In the genomic region with DNA sequence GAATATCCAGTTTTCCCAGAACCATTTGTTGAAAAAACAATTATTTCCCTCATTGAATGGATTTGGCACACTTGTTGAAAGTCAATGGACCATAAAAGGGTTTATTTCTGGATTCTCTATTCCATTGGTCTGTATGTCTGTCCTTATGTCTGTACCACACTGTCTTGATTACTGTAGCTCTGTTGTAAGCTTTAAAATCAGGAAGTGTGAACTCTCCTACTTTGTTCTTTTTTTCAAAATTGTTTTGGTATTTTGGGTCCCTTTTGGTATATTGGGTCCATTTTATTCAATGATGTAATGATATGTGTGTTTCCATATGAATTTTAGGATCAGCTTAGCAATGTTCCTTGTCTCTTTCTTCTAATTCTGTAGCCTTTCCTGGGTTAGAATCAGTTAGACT, we compare ENCODE assay signal across 16 cellular contexts.
A peak's percentile ranks its signal among the peaks of the same experiment; 100 is the strongest.
DNase-seq lines count a peak whose midpoint lies in the region; ATAC-seq, FAIRE-seq and TF ChIP-seq lines count a peak whose summit lies in the region.
"Had no signal": no experiment of that assay in that cellular context is flagged by ENCODE, and none has a peak within 500 bp of the region (broad histone marks: within the 10 kb centered on the region; RNA-seq: fewer than 3 reads in every experiment).

No MANE protein-coding gene starts in this region.

- FAIRE-seq in HepG2 (lab: Jason Lieb, UNC) (no peak), small intestine (lab: Jason Lieb, UNC) (no peak)
- FAIRE-seq: colon, RCC 7860 had no signal

- peak overlapping the region; percentile 69 for H3K4me3 Mint-ChIP-seq in activated CD8-positive, alpha-beta T cell treated with anti-CD3 and anti-CD28 coated beads, Interleukin-2, amount 10 ng/mL, durations not matched to agents 7 days and 5 days

- intact Hi-C loops in HepG2 (cut with micrococcal nuclease; ENCODE audit: unreplicated experiment), result no loop called here
- intact Hi-C loops in right lobe of liver (cut with DNase I), result no loop called here

- no peak for TF ChIP-seq EP300 in HepG2 (IDR thresholded peaks at IDR 0.05; ENCODE audit: low read depth in 2 of 2, low read length in 2 of 2)
- no peak for TF ChIP-seq EP300 in HepG2 (CRISPR knock-in tag; IDR thresholded peaks at IDR 0.05; ENCODE audit: borderline replicate concordance)

- H3K27ac ChIP-seq in HepG2 (ENCODE audit: extremely low read length, insufficient read depth, low read length) (no peak overlapping the region), right lobe of liver (no peak overlapping the region), muscle layer of duodenum (ENCODE audit: low read length) (peak overlapping the region; percentile 97), small intestine (ENCODE audit: low read depth in 1 of 2, low read length in 1 of 2) (peak overlapping the region in 1 of 2 donors; percentile 56), WERI-Rb-1 (no peak overlapping the region)

- H3K27me3 Mint-ChIP-seq in activated CD8-positive, alpha-beta T cell treated with anti-CD3 and anti-CD28 coated beads, Interleukin-2, amount 10 ng/mL, durations not matched to agents 7 days and 5 days (ENCODE audit: low read depth), result no peaks in the 10 kb centered on the region

- CTCF ChIA-PET in HepG2 (lab: Yijun Ruan, JAX; ENCODE audit: low intra/inter-chr PET ratio, low total read pairs), result no interaction called here
- CTCF ChIA-PET in activated CD8-positive, alpha-beta T cell treated with anti-CD3 and anti-CD28 coated beads, Interleukin-2, amount 10 ng/mL, durations not matched to agents 7 days and 5 days (lab: Charles Lee), result interaction anchor here (1.1 to 5.6 kb wide), 5 partner anchors 12 to 119 kb away, joined by 5 to 57 read pairs (median 48); no protein-coding TSS in a partner anchor

- peaks cover 5 to 33% of the 10 kb centered on the region in 2 experiments for H3K36me3 ChIP-seq in HepG2 (replicated peaks in 1 of 2; ENCODE audit: control insufficient read depth in 1 of 2, insufficient read depth in 2 of 2, low read length in 2 of 2)
- no peaks in the 10 kb centered on the region for H3K36me3 ChIP-seq in right lobe of liver
- H3K36me3 ChIP-seq in muscle layer of duodenum (ENCODE audit: control insufficient read depth in 1 of 2, insufficient read depth in 2 of 2, low read length in 2 of 2), result peaks cover 0 to 6% of the 10 kb centered on the region in 2 donors
- H3K36me3 ChIP-seq in small intestine (ENCODE audit: control insufficient read depth in 2 of 2, insufficient read depth in 2 of 2, low read length in 2 of 2), result peaks cover 0 to 6% of the 10 kb centered on the region in 2 donors
- H3K36me3 ChIP-seq in WERI-Rb-1, result peaks cover 20% of the 10 kb centered on the region

- H3K36me3 Mint-ChIP-seq in activated CD8-positive, alpha-beta T cell treated with anti-CD3 and anti-CD28 coated beads, Interleukin-2, amount 10 ng/mL, durations not matched to agents 7 days and 5 days (ENCODE audit: low read depth), result peaks cover 70% of the 10 kb centered on the region

- H3K4me1 ChIP-seq in HepG2 (ENCODE audit: insufficient read depth, low read length) (no peaks in the 10 kb centered on the region), right lobe of liver (no peaks in the 10 kb centered on the region), muscle layer of duodenum (ENCODE audit: control insufficient read depth in 1 of 2, insufficient read depth in 2 of 2, low read length in 2 of 2) (peaks cover 28 to 88% of the 10 kb centered on the region in 2 donors), small intestine (ENCODE audit: control insufficient read depth in 2 of 2, insufficient read depth in 1 of 2, low read depth in 1 of 2, low read length in 1 of 2) (peaks cover 0 to 2% of the 10 kb centered on the region in 2 donors)

- no peak overlapping the region for H2AFZ ChIP-seq in HepG2 (ENCODE audit: low read length)

- no peak for ATAC-seq in HepG2
- no peak for ATAC-seq in right lobe of liver
- ATAC-seq in activated CD8-positive, alpha-beta T cell treated with anti-CD3 and anti-CD28 coated beads, Interleukin-2, amount 10 ng/mL, durations not matched to agents 7 days and 5 days, result no peak
- ATAC-seq: esophagus mucosa, left ventricle myocardium superior had no signal

- H3K4me3 ChIP-seq in HepG2 (replicated peaks in 1 of 3; ENCODE audit: insufficient read depth in 1 of 3, low read depth in 2 of 3, low read length in 3 of 3) (no peak overlapping the region), right lobe of liver (no peak overlapping the region), muscle layer of duodenum (ENCODE audit: low read depth in 1 of 2, low read length in 2 of 2) (no peak overlapping the region), small intestine (ENCODE audit: low read depth in 1 of 2, low read length in 2 of 2) (no peak overlapping the region), WERI-Rb-1 (ENCODE audit: low read depth, low read length) (no peak overlapping the region)

- no peaks in the 10 kb centered on the region for H3K27me3 ChIP-seq in HepG2 (ENCODE audit: control insufficient read depth in 1 of 2, insufficient read depth in 2 of 2, low read length in 2 of 2)
- H3K27me3 ChIP-seq in right lobe of liver, result no peaks in the 10 kb centered on the region
- H3K27me3 ChIP-seq in muscle layer of duodenum (ENCODE audit: low read depth, low read length), result no peaks in the 10 kb centered on the region
- H3K27me3 ChIP-seq in small intestine (ENCODE audit: control insufficient read depth in 2 of 2, insufficient read depth in 2 of 2, low read length in 2 of 2), result no peaks in the 10 kb centered on the region
- no peaks in the 10 kb centered on the region for H3K27me3 ChIP-seq in WERI-Rb-1 (ENCODE audit: insufficient read depth, low read depth, severe bottlenecking)

- no TSS peak for BruUV-seq in HepG2 (replicated peaks; lab: Mats Ljungman, UMichigan)

- TF ChIP-seq POLR2A in HepG2 (IDR thresholded peaks at IDR 0.05; ENCODE audit: insufficient read depth in 1 of 2, low read depth in 2 of 2, low read length in 2 of 2) (no peak), right lobe of liver (IDR thresholded peaks at IDR 0.05) (no peak)

- 0 out of 2 replicates have a peak, but pooled peaks cover 3% of the 10 kb centered on the region for H4K20me1 ChIP-seq in HepG2 (ENCODE audit: insufficient read depth, low read length)

- H3K9me3 ChIP-seq in HepG2 (ENCODE audit: low read length) (no peaks in the 10 kb centered on the region), right lobe of liver (no peaks in the 10 kb centered on the region), muscle layer of duodenum (ENCODE audit: control insufficient read depth in 1 of 2, low read length in 2 of 2) (no peaks in the 10 kb centered on the region), small intestine (ENCODE audit: control insufficient read depth, low read depth) (no peaks in the 10 kb centered on the region), WERI-Rb-1 (ENCODE audit: severe bottlenecking) (no peaks in the 10 kb centered on the region)

- H3K79me2 ChIP-seq in HepG2 (ENCODE audit: insufficient read depth, low read length), result peaks cover 65% of the 10 kb centered on the region

- in situ Hi-C loops in HepG2 (cut with HindIII; ENCODE audit: extremely low pct_ligation_motif_present, low pct_unique_long_range_greater_than_20kb), result no loop called here

- TF ChIP-seq RAD21 in HepG2 (CRISPR knock-in tag; IDR thresholded peaks at IDR 0.05), result no peak

- POLR2A ChIA-PET in HepG2 (lab: Yijun Ruan, JAX), result no interaction called here
- POLR2A ChIA-PET in activated CD8-positive, alpha-beta T cell treated with anti-CD3 and anti-CD28 coated beads, Interleukin-2, amount 10 ng/mL, durations not matched to agents 7 days and 5 days (lab: Charles Lee), result interaction anchor here (0.7 to 15.1 kb wide), 3 partner anchors 10 to 47 kb away, joined by 3 to 820 read pairs (median 19); no protein-coding TSS in a partner anchor

- TF ChIP-seq CTCF in HepG2 (CRISPR knock-in tag; IDR thresholded peaks at IDR 0.05) (no peak), right lobe of liver (IDR thresholded peaks at IDR 0.05) (no peak), WERI-Rb-1 (IDR thresholded peaks at IDR 0.05; ENCODE audit: low read depth, low read length) (no peak)

- peak overlapping the region; percentile 96 for H3K27ac Mint-ChIP-seq in activated CD8-positive, alpha-beta T cell treated with anti-CD3 and anti-CD28 coated beads, Interleukin-2, amount 10 ng/mL, durations not matched to agents 7 days and 5 days

- peaks cover 80% of the 10 kb centered on the region for H3K4me1 Mint-ChIP-seq in activated CD8-positive, alpha-beta T cell treated with anti-CD3 and anti-CD28 coated beads, Interleukin-2, amount 10 ng/mL, durations not matched to agents 7 days and 5 days (ENCODE audit: low read depth)

- H3K9me3 Mint-ChIP-seq in activated CD8-positive, alpha-beta T cell treated with anti-CD3 and anti-CD28 coated beads, Interleukin-2, amount 10 ng/mL, durations not matched to agents 7 days and 5 days (ENCODE audit: insufficient read depth), result no peaks in the 10 kb centered on the region

- DNase-seq in HepG2 (ENCODE audit: low spot score) (no peak), right lobe of liver (no peak), HCEC 1CT (no peak), small intestine (no peak), WERI-Rb-1 (no peak)
- no peak for DNase-seq in activated CD8-positive, alpha-beta T cell treated with anti-CD3 and anti-CD28 coated beads, Interleukin-2, amount 10 ng/mL, durations not matched to agents 7 days and 5 days
- no peak for DNase-seq in stimulated activated CD4-positive, alpha-beta T cell treated with anti-CD3 and anti-CD28 coated beads, Interleukin-2, amount 100 ng/mL, for 48 hours
- DNase-seq: activated CD4-positive, alpha-beta T cell treated with anti-CD3 and anti-CD28 coated beads, Interleukin-2, amount 50 U/mL, for 4 hours; amygdala; hypothalamus; left ventricle myocardium superior; NCI-H1105 treated with DMSO at 0.1 percent for 48 hours had no signal

- no peak overlapping the region for H3K9ac ChIP-seq in HepG2 (ENCODE audit: insufficient read depth, low read depth, low read length)

- no peak overlapping the region for H3K4me2 ChIP-seq in HepG2 (ENCODE audit: low read depth, low read length)

TF ChIP-seq in HepG2, 621 proteins besides CTCF, POLR2A, EP300 and RAD21 (continues in another document):
- TF ChIP-seq ATF7 (IDR thresholded peaks at IDR 0.05) (0 out of 2 replicates have a peak, but pooled peaks have one; percentile 17), ATF7 (CRISPR knock-in tag; IDR thresholded peaks at IDR 0.05) (no peak), HES4 (CRISPR knock-in tag; IDR thresholded peaks at IDR 0.05; ENCODE audit: borderline replicate concordance) (no peak)
